21 cellular contexts compared by ENCODE assay signal in the genomic region with DNA sequence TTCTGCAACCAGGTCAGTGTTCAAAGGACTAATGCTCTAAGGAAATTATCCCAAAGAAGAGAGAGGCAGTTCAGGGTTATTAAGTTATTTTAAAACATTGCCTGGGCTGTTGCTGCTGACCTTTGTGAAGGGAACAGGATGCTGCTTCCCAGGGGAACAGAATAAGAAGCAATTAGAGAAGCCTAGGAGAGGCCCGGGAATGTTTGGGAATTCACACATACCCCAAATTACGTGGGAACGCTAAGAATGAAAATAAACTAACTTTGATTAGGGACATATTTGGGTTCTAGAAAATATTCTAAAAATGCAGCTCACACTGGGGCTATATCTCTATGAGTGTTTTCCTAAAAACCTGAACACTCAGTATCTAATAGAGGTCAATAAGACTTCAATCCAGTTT.
A peak's percentile ranks its signal among the peaks of the same experiment; 100 is the strongest.
DNase-seq lines count a peak whose midpoint lies in the region; ATAC-seq and TF ChIP-seq lines count a peak whose summit lies in the region.
"Had no signal": no experiment of that assay in that cellular context is flagged by ENCODE, and none has a peak within 500 bp of the region (broad histone marks: within the 10 kb centered on the region; RNA-seq: fewer than 3 reads in every experiment).

No MANE protein-coding gene starts in this region.

- no peak overlapping the region for H2AFZ ChIP-seq in trophoblast cell (ENCODE audit: insufficient read depth, low read length, poor library complexity)

- H4K12ac ChIP-seq in trophoblast cell (ENCODE audit: low read depth, low read length) = no peak overlapping the region

- no peak overlapping the region for H2BK120ac ChIP-seq in trophoblast cell (ENCODE audit: insufficient read depth, low read length, poor library complexity)

- H3K27ac ChIP-seq in liver (ENCODE audit: low read depth in 1 of 2, low read length in 2 of 2) (no peak overlapping the region), right lobe of liver (no peak overlapping the region), muscle layer of duodenum (ENCODE audit: low read length) (peak overlapping the region; percentile 23), trophoblast cell (ENCODE audit: low read depth, low read length) (no peak overlapping the region)
- H3K27ac ChIP-seq: A549, thyroid gland had no signal

- H3K23ac ChIP-seq in trophoblast cell (ENCODE audit: low read length) = no peak overlapping the region

- H3K9ac ChIP-seq in liver (ENCODE audit: low read depth in 1 of 2, low read length in 2 of 2) (no peak overlapping the region), trophoblast cell (ENCODE audit: low read length) (no peak overlapping the region)

- no peak overlapping the region for H2BK5ac ChIP-seq in trophoblast cell (ENCODE audit: low read depth, low read length, poor library complexity)

- no peak overlapping the region for H3K4me3 Mint-ChIP-seq in natural killer cell
- H3K4me3 Mint-ChIP-seq: activated naive CD8-positive, alpha-beta T cell treated with anti-CD3 and anti-CD28 coated beads for 36 hours; activated T-cell treated with anti-CD3 and anti-CD28 coated beads, Interleukin-2, amount 50 U/mL, for 72 hours; central memory CD8-positive, alpha-beta T cell; H9; naive thymus-derived CD8-positive, alpha-beta T cell had no signal

- H3K4me2 ChIP-seq in trophoblast cell (ENCODE audit: low read length) = no peak overlapping the region
- H3K4me2 ChIP-seq: A549 had no signal

- DNase-seq in right lobe of liver = no peak
- peak; percentile 78 for DNase-seq in fibroblast of gingiva (ENCODE audit: low read depth)
- DNase-seq in trophoblast cell = no peak
- no peak for DNase-seq in natural killer cell
- no peak for DNase-seq in omental fat pad (ENCODE audit: low spot score)
- DNase-seq in iPS-NIHi11 (ENCODE audit: low spot score) = no peak
- DNase-seq: activated CD4-positive, alpha-beta T cell treated with anti-CD3 and anti-CD28 coated beads for 4 hours; activated naive CD8-positive, alpha-beta T cell treated with anti-CD3 and anti-CD28 coated beads for 36 hours; activated T-cell treated with anti-CD3 and anti-CD28 coated beads, Interleukin-2, amount 50 U/mL, for 72 hours; H9; naive thymus-derived CD8-positive, alpha-beta T cell; NCI-H1694; NCI-H446 treated with DMSO at 0.1 percent for 48 hours; OCI-M1; stimulated activated CD4-positive, alpha-beta T cell treated with anti-CD3 and anti-CD28 coated beads, Interleukin-2, amount 100 ng/mL, for 48 hours; thyroid gland had no signal

- no peaks in the 10 kb centered on the region for H3K27me3 ChIP-seq in liver (ENCODE audit: control insufficient read depth in 4 of 4, insufficient read depth in 4 of 4, low read length in 3 of 4)
- no peaks in the 10 kb centered on the region for H3K27me3 ChIP-seq in right lobe of liver
- H3K27me3 ChIP-seq in muscle layer of duodenum (ENCODE audit: low read depth, low read length) = no peaks in the 10 kb centered on the region
- H3K27me3 ChIP-seq in trophoblast cell (ENCODE audit: insufficient read depth, low read length) = no peaks in the 10 kb centered on the region
- H3K27me3 ChIP-seq: thyroid gland had no signal

- H2BK12ac ChIP-seq in trophoblast cell (ENCODE audit: low read length) = no peak overlapping the region

- peaks cover 0 to 21% (median 12%) of the 10 kb centered on the region in 4 donors for H3K4me1 ChIP-seq in liver (ENCODE audit: control insufficient read depth in 4 of 4, insufficient read depth in 4 of 4, low read length in 3 of 4)
- H3K4me1 ChIP-seq in right lobe of liver = peaks cover 0 to 8% (median 0%) of the 10 kb centered on the region in 4 donors
- peaks cover 0 to 13% of the 10 kb centered on the region in 2 donors for H3K4me1 ChIP-seq in muscle layer of duodenum (ENCODE audit: control insufficient read depth in 1 of 2, insufficient read depth in 2 of 2, low read length in 2 of 2)
- no peaks in the 10 kb centered on the region for H3K4me1 ChIP-seq in trophoblast cell (ENCODE audit: control insufficient read depth in 1 of 2, insufficient read depth in 2 of 2, low read length in 2 of 2)
- H3K4me1 ChIP-seq: A549, thyroid gland had no signal

- H3K14ac ChIP-seq in trophoblast cell (ENCODE audit: low read length) = no peak overlapping the region

- ATAC-seq in right lobe of liver (no peak), natural killer cell (no peak), omental fat pad (ENCODE audit: low FRiP score) (no peak)
- ATAC-seq: A549; activated T-cell treated with anti-CD3 and anti-CD28 coated beads, Interleukin-2, amount 50 U/mL, for 72 hours; naive thymus-derived CD8-positive, alpha-beta T cell; SK-N-SH treated with all-trans-retinoic acid at 6 μM for 48 hours had no signal

- 54% methylated on average over 3 of the region's 3 CpGs for WGBS in liver
- 44% methylated on average over 3 of the region's 3 CpGs for WGBS in right lobe of liver (ENCODE audit: insufficient coverage, low coverage, low lambda C conversion rate, missing lambda C conversion rate)
- WGBS in trophoblast cell (ENCODE audit: extremely low coverage, insufficient coverage, insufficient read length) = no CpG with 5 or more reads among the region's 3 CpGs

- peaks cover 2 to 4% of the 10 kb centered on the region in 2 donors for H3K9me3 Mint-ChIP-seq in natural killer cell
- H3K9me3 Mint-ChIP-seq: activated naive CD8-positive, alpha-beta T cell treated with anti-CD3 and anti-CD28 coated beads for 36 hours had no signal

- H3K4me3 ChIP-seq in liver (ENCODE audit: low read depth in 1 of 3, low read length in 3 of 3) = no peak overlapping the region
- no peak overlapping the region for H3K4me3 ChIP-seq in right lobe of liver
- no peak overlapping the region for H3K4me3 ChIP-seq in muscle layer of duodenum (ENCODE audit: low read depth in 1 of 2, low read length in 2 of 2)
- H3K4me3 ChIP-seq in trophoblast cell (ENCODE audit: low read depth, low read length) = no peak overlapping the region
- H3K4me3 ChIP-seq: A549, thyroid gland had no signal

- no peaks in the 10 kb centered on the region for H3K27me3 Mint-ChIP-seq in natural killer cell (ENCODE audit: low read depth in 2 of 2)
- H3K27me3 Mint-ChIP-seq: activated naive CD8-positive, alpha-beta T cell treated with anti-CD3 and anti-CD28 coated beads for 36 hours; central memory CD8-positive, alpha-beta T cell had no signal

- no peaks in the 10 kb centered on the region for H3K79me2 ChIP-seq in trophoblast cell (ENCODE audit: control insufficient read depth, insufficient read depth, low read length, poor library complexity)

- H3K27ac Mint-ChIP-seq in natural killer cell = no peak overlapping the region
- H3K27ac Mint-ChIP-seq: activated naive CD8-positive, alpha-beta T cell treated with anti-CD3 and anti-CD28 coated beads for 36 hours; activated T-cell treated with anti-CD3 and anti-CD28 coated beads, Interleukin-2, amount 50 U/mL, for 72 hours; H9; naive thymus-derived CD8-positive, alpha-beta T cell had no signal

- H3K79me1 ChIP-seq in trophoblast cell (ENCODE audit: low read length) = no peaks in the 10 kb centered on the region

- no peaks in the 10 kb centered on the region for H3K4me1 Mint-ChIP-seq in natural killer cell
- H3K4me1 Mint-ChIP-seq: activated naive CD8-positive, alpha-beta T cell treated with anti-CD3 and anti-CD28 coated beads for 36 hours; central memory CD8-positive, alpha-beta T cell; naive thymus-derived CD8-positive, alpha-beta T cell had no signal

- TF ChIP-seq CTCF in liver (IDR thresholded peaks at IDR 0.05; ENCODE audit: low read depth, low read length, missing input control) (no peak), right lobe of liver (IDR thresholded peaks at IDR 0.05) (no peak), natural killer cell (IDR thresholded peaks at IDR 0.05) (no peak), omental fat pad (IDR thresholded peaks at IDR 0.05) (no peak)

- H3K4ac ChIP-seq in trophoblast cell (ENCODE audit: low read depth, low read length) = no peak overlapping the region

- H3K36me3 Mint-ChIP-seq in natural killer cell = no peaks in the 10 kb centered on the region
- H3K36me3 Mint-ChIP-seq: activated naive CD8-positive, alpha-beta T cell treated with anti-CD3 and anti-CD28 coated beads for 36 hours had no signal

- H2AK5ac ChIP-seq in trophoblast cell (ENCODE audit: low read length) = no peak overlapping the region

- H4K91ac ChIP-seq in trophoblast cell (ENCODE audit: low read depth, low read length) = no peak overlapping the region

- no peaks in the 10 kb centered on the region for H3K9me3 ChIP-seq in liver (ENCODE audit: control insufficient read depth in 4 of 4, low read length in 3 of 4)
- H3K9me3 ChIP-seq in right lobe of liver = no peaks in the 10 kb centered on the region
- H3K9me3 ChIP-seq in muscle layer of duodenum (ENCODE audit: control insufficient read depth in 1 of 2, low read length in 2 of 2) = no peaks in the 10 kb centered on the region
- H3K9me3 ChIP-seq in trophoblast cell (ENCODE audit: insufficient read depth, low read depth, low read length) = no peaks in the 10 kb centered on the region
- H3K9me3 ChIP-seq: A549, thyroid gland had no signal

- H3K36me3 ChIP-seq in liver (ENCODE audit: control insufficient read depth in 4 of 4, insufficient read depth in 3 of 4, low read depth in 1 of 4, low read length in 3 of 4) = no peaks in the 10 kb centered on the region
- no peaks in the 10 kb centered on the region for H3K36me3 ChIP-seq in right lobe of liver
- H3K36me3 ChIP-seq in muscle layer of duodenum (ENCODE audit: control insufficient read depth in 1 of 2, insufficient read depth in 2 of 2, low read length in 2 of 2) = no peaks in the 10 kb centered on the region
- H3K36me3 ChIP-seq in trophoblast cell (ENCODE audit: control insufficient read depth in 1 of 2, insufficient read depth in 2 of 2, low read length in 2 of 2) = no peaks in the 10 kb centered on the region
- H3K36me3 ChIP-seq: thyroid gland had no signal

- no peak for TF ChIP-seq POLR2A in right lobe of liver (IDR thresholded peaks at IDR 0.05)

- no peak overlapping the region for H3K18ac ChIP-seq in trophoblast cell (ENCODE audit: low read length)

- intact Hi-C loops in right lobe of liver (cut with DNase I) (no loop called here), natural killer cell (cut with micrococcal nuclease) (no loop called here)

- H4K8ac ChIP-seq in trophoblast cell (ENCODE audit: low read depth, low read length) = no peak overlapping the region

- no peak for TF ChIP-seq RAD21 in liver (IDR thresholded peaks at IDR 0.05)

TF ChIP-seq in liver, 16 proteins besides CTCF, POLR2A, EP300 and RAD21 (continues in another document):
- TF ChIP-seq NR2F2 (IDR thresholded peaks at IDR 0.05) = peak; percentile 53
- peak; percentile 17 to 48 for TF ChIP-seq RXRA (IDR thresholded peaks at IDR 0.05)
- TF ChIP-seq JUND (IDR thresholded peaks at IDR 0.05) = no peak
- TF ChIP-seq HNF4A (conservative IDR thresholded peaks at IDR 0.05) = no peak
- TF ChIP-seq, protein P1, sequence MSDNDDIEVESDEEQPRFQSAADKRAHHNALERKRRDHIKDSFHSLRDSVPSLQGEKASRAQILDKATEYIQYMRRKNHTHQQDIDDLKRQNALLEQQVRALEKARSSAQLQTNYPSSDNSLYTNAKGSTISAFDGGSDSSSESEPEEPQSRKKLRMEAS (IDR thresholded peaks at IDR 0.05) = no peak
- TF ChIP-seq FOXA2 (IDR thresholded peaks at IDR 0.05) = no peak
